In genomic region chr6:160202411-160202810, GRCh38 we compare ENCODE assay signal across 17 cellular contexts. TPM values are rescaled to one million over a fixed set of nuclear protein-coding genes. Genes with fewer than 3 reads are reported as not detected.
DNase-seq lines count a peak whose midpoint lies in the region; ATAC-seq and TF ChIP-seq lines count a peak whose summit lies in the region.
"Had no signal": no experiment of that assay in that cellular context is flagged by ENCODE, and none has a peak within 500 bp of the region (broad histone marks: within the 10 kb centered on the region; RNA-seq: fewer than 3 reads in every experiment).

No MANE protein-coding gene starts in this region.

- DNase-seq in BJ (ENCODE audit: low read depth) (peak; percentile 20), amniotic epithelial cell (ENCODE audit: low read depth) (peak; percentile 9), fibroblast of gingiva (ENCODE audit: low read depth) (peak; percentile 5), myocyte (ENCODE audit: low read depth) (peak; percentile 11), EL (no peak), AG20443 (ENCODE audit: low spot score) (no peak), natural killer cell (no peak)
- no peak for DNase-seq in activated CD4-positive, alpha-beta T cell treated with anti-CD3 and anti-CD28 coated beads for 36 hours
- DNase-seq: DMS 273 treated with DMSO at 0.1 percent for 48 hours, HFFc6, NCI-H1092 treated with DMSO at 0.1 percent for 48 hours, NCI-H1694, NCI-H510A treated with DMSO at 0.1 percent for 48 hours, NCI-H82 had no signal

- H3K36me3 ChIP-seq in BJ (ENCODE audit: control insufficient read depth, insufficient read depth, low read length): no peaks in the 10 kb centered on the region

- intact Hi-C loops in activated CD4-positive, alpha-beta T cell treated with anti-CD3 and anti-CD28 coated beads for 36 hours (cut with DNase I, micrococcal nuclease): no loop called here
- intact Hi-C loops in natural killer cell (cut with micrococcal nuclease): no loop called here

- no peaks in the 10 kb centered on the region for H3K36me3 Mint-ChIP-seq in activated CD4-positive, alpha-beta T cell treated with anti-CD3 and anti-CD28 coated beads for 36 hours (ENCODE audit: low read depth)
- no peaks in the 10 kb centered on the region for H3K36me3 Mint-ChIP-seq in natural killer cell
- H3K36me3 Mint-ChIP-seq: CD14-positive monocyte had no signal

- POLR2A ChIA-PET in BJ (lab: Charles Lee): no interaction called here
- POLR2A ChIA-PET in activated CD4-positive, alpha-beta T cell treated with anti-CD3 and anti-CD28 coated beads for 36 hours (lab: Charles Lee): no interaction called here

- no peak overlapping the region for H3K4me3 Mint-ChIP-seq in activated CD4-positive, alpha-beta T cell treated with anti-CD3 and anti-CD28 coated beads for 36 hours
- no peak overlapping the region for H3K4me3 Mint-ChIP-seq in natural killer cell
- H3K4me3 Mint-ChIP-seq: CD14-positive monocyte, HFFc6 had no signal

- no peak overlapping the region for H3K4me3 ChIP-seq in BJ (ENCODE audit: low read depth, low read length)
- H3K4me3 ChIP-seq: K562 had no signal

- H3K27me3 ChIP-seq in BJ (ENCODE audit: control insufficient read depth, insufficient read depth, low read length): no peaks in the 10 kb centered on the region

- ATAC-seq in activated CD4-positive, alpha-beta T cell treated with anti-CD3 and anti-CD28 coated beads for 36 hours: no peak
- ATAC-seq in natural killer cell: no peak
- ATAC-seq: K562, Right ventricle myocardium inferior had no signal

- H3K27ac Mint-ChIP-seq in activated CD4-positive, alpha-beta T cell treated with anti-CD3 and anti-CD28 coated beads for 36 hours: no peak overlapping the region
- no peak overlapping the region for H3K27ac Mint-ChIP-seq in natural killer cell
- H3K27ac Mint-ChIP-seq: CD14-positive monocyte, HFFc6 had no signal

- no peaks in the 10 kb centered on the region for H3K9me3 Mint-ChIP-seq in activated CD4-positive, alpha-beta T cell treated with anti-CD3 and anti-CD28 coated beads for 36 hours (ENCODE audit: low read depth)
- H3K9me3 Mint-ChIP-seq in natural killer cell: peaks cover 0 to 5% of the 10 kb centered on the region in 2 donors

- no peaks in the 10 kb centered on the region for H3K4me1 Mint-ChIP-seq in activated CD4-positive, alpha-beta T cell treated with anti-CD3 and anti-CD28 coated beads for 36 hours
- H3K4me1 Mint-ChIP-seq in natural killer cell: no peaks in the 10 kb centered on the region
- H3K4me1 Mint-ChIP-seq: CD14-positive monocyte had no signal

- TF ChIP-seq CTCF in BJ (IDR thresholded peaks at IDR 0.05; ENCODE audit: insufficient read depth, low read depth, low read length) (no peak), natural killer cell (IDR thresholded peaks at IDR 0.05) (no peak)

- CTCF ChIA-PET in BJ (lab: Yijun Ruan, JAX): no interaction called here
- CTCF ChIA-PET in activated CD4-positive, alpha-beta T cell treated with anti-CD3 and anti-CD28 coated beads for 36 hours (lab: Charles Lee): interaction anchor here (1.1 kb wide), 1 partner anchor 12 kb away, joined by 3 read pairs; no protein-coding TSS in a partner anchor

- peaks cover 29% of the 10 kb centered on the region for H3K27me3 Mint-ChIP-seq in activated CD4-positive, alpha-beta T cell treated with anti-CD3 and anti-CD28 coated beads for 36 hours
- peaks cover 14 to 30% of the 10 kb centered on the region in 2 donors for H3K27me3 Mint-ChIP-seq in natural killer cell (ENCODE audit: low read depth in 2 of 2)

RNA-seq across cellular contexts. Expression of gene SLC22A2, which starts 56.2 kb away (rescaled TPM):
- not detected in 2 replicates for polyA plus RNA-seq in BJ (2011; rRNA removed)
- polyA minus RNA-seq in BJ (2011; rRNA and poly(A)+ RNA removed): not detected in 2 replicates
- total RNA-seq in myocyte (not detected in 2 replicates), natural killer cell (not detected)
- 0.14 TPM for polyA plus RNA-seq in myocyte (2012)
- total RNA-seq in activated CD4-positive, alpha-beta T cell treated with anti-CD3 and anti-CD28 coated beads for 36 hours: not detected
- total RNA-seq: HFFc6, K562, Right ventricle myocardium inferior had no signal
- polyA plus RNA-seq: CD14-positive monocyte, K562 had no signal

Comparison
In these comparisons a context has a peak if more than half of its experiments do, and no peak if none do; other contexts are left out.
1. DNase-seq: peak in BJ (single experiment), amniotic epithelial cell (single experiment), fibroblast of gingiva (single experiment) and myocyte (single experiment); none in EL (single experiment), activated CD4-positive, alpha-beta T cell treated with anti-CD3 and anti-CD28 coated beads for 36 hours (single experiment), AG20443 (single experiment) and natural killer cell (single experiment).